Comparison of ENCODE assay signal across 1 cellular context in genomic region chr17:16327018-16327417, GRCh38.
TF ChIP-seq lines count a peak whose summit lies in the region.

No MANE protein-coding gene starts in this region.

TF ChIP-seq in HepG2, 621 proteins besides CTCF, POLR2A, EP300 and RAD21:
- no peak for TF ChIP-seq HNRNPH1 (optimal IDR thresholded peaks at IDR 0.05; ENCODE audit: low read depth, low read length)
- no peak for TF ChIP-seq IKZF4 (CRISPR knock-in tag; IDR thresholded peaks at IDR 0.05; ENCODE audit: borderline replicate concordance, low read depth, not compliant biosample characterization)
- TF ChIP-seq ZNF205 (CRISPR knock-in tag; IDR thresholded peaks at IDR 0.05), result no peak
- no peak for TF ChIP-seq ZNF766 (CRISPR knock-in tag; IDR thresholded peaks at IDR 0.05; ENCODE audit: borderline replicate concordance)
- TF ChIP-seq GLMP (CRISPR knock-in tag; IDR thresholded peaks at IDR 0.05; ENCODE audit: borderline replicate concordance), result no peak
- no peak for TF ChIP-seq ZNF225 (CRISPR knock-in tag; IDR thresholded peaks at IDR 0.05)
- no peak for TF ChIP-seq MBD4 (IDR thresholded peaks at IDR 0.05; ENCODE audit: borderline replicate concordance, low read length)
- no peak for TF ChIP-seq ZNF382 (CRISPR knock-in tag; IDR thresholded peaks at IDR 0.05; ENCODE audit: borderline replicate concordance)
